ENCODE assay signal across 1 cellular context in the genomic region with DNA sequence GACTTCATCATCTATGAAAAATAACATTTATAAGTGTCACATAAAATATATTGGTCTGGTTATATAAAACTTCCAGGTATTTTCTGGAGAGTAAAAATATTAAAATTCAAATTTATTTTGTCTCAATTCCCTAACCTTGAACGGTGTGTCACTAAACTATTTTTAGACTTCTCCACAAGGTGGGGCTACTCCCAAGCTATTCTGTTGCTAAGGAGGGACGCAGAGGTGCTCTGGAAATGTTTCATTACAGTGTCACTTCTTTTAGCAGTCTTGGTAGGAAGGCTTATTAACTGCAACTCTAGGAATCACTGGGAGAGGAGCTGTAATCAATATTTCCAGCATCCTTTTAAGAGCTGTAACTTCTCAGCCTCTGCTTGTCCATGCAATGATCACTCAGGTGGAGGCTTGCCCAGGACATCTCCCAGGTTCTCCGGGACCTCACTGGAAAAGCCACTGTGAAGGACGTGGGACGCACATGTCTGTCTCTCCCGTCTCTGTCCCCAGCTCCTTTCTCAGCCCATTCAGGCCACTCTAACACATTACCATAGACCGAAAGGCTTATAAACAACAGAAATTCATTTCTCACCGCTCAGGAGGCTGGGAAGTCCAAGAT.
TF ChIP-seq lines count a peak whose summit lies in the region.

No MANE protein-coding gene starts in this region.

TF ChIP-seq in HCT116, 20 proteins besides CTCF, POLR2A, EP300 and RAD21 (continued from another document):
- TF ChIP-seq, protein P1, sequence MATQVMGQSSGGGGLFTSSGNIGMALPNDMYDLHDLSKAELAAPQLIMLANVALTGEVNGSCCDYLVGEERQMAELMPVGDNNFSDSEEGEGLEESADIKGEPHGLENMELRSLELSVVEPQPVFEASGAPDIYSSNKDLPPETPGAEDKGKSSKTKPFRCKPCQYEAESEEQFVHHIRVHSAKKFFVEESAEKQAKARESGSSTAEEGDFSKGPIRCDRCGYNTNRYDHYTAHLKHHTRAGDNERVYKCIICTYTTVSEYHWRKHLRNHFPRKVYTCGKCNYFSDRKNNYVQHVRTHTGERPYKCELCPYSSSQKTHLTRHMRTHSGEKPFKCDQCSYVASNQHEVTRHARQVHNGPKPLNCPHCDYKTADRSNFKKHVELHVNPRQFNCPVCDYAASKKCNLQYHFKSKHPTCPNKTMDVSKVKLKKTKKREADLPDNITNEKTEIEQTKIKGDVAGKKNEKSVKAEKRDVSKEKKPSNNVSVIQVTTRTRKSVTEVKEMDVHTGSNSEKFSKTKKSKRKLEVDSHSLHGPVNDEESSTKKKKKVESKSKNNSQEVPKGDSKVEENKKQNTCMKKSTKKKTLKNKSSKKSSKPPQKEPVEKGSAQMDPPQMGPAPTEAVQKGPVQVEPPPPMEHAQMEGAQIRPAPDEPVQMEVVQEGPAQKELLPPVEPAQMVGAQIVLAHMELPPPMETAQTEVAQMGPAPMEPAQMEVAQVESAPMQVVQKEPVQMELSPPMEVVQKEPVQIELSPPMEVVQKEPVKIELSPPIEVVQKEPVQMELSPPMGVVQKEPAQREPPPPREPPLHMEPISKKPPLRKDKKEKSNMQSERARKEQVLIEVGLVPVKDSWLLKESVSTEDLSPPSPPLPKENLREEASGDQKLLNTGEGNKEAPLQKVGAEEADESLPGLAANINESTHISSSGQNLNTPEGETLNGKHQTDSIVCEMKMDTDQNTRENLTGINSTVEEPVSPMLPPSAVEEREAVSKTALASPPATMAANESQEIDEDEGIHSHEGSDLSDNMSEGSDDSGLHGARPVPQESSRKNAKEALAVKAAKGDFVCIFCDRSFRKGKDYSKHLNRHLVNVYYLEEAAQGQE (IDR thresholded peaks at IDR 0.05; ENCODE audit: low read depth): no peak
- no peak for TF ChIP-seq EZH2 (IDR thresholded peaks at IDR 0.05)
- TF ChIP-seq, protein P2, sequence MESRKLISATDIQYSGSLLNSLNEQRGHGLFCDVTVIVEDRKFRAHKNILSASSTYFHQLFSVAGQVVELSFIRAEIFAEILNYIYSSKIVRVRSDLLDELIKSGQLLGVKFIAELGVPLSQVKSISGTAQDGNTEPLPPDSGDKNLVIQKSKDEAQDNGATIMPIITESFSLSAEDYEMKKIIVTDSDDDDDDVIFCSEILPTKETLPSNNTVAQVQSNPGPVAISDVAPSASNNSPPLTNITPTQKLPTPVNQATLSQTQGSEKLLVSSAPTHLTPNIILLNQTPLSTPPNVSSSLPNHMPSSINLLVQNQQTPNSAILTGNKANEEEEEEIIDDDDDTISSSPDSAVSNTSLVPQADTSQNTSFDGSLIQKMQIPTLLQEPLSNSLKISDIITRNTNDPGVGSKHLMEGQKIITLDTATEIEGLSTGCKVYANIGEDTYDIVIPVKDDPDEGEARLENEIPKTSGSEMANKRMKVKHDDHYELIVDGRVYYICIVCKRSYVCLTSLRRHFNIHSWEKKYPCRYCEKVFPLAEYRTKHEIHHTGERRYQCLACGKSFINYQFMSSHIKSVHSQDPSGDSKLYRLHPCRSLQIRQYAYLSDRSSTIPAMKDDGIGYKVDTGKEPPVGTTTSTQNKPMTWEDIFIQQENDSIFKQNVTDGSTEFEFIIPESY (IDR thresholded peaks at IDR 0.05; ENCODE audit: extremely low read depth, insufficient replicate concordance, low read length): no peak
- TF ChIP-seq SRF (IDR thresholded peaks at IDR 0.05; ENCODE audit: low read depth): no peak
- TF ChIP-seq SP1 (IDR thresholded peaks at IDR 0.05; ENCODE audit: low read depth): no peak
- no peak for TF ChIP-seq POLR2AphosphoS5 (IDR thresholded peaks at IDR 0.05; ENCODE audit: low read depth, low read length)
- no peak for TF ChIP-seq FOSL1 (IDR thresholded peaks at IDR 0.05; ENCODE audit: low read depth)
- no peak for TF ChIP-seq EGR1 (IDR thresholded peaks at IDR 0.05; ENCODE audit: low read depth)
- TF ChIP-seq SIN3A (IDR thresholded peaks at IDR 0.05; ENCODE audit: low read depth): no peak
